Comparison of ENCODE assay signal across 1 cellular context in genomic region chr17:17710728-17711541, GRCh38.
TF ChIP-seq lines count a peak whose summit lies in the region.

No MANE protein-coding gene starts in this region.

TF ChIP-seq in HCT116, 20 proteins besides CTCF, POLR2A, EP300 and RAD21 (continued from another document):
- no peak; the same call in 1 of the 2 replicates for TF ChIP-seq ELF1 (IDR thresholded peaks at IDR 0.05; ENCODE audit: borderline replicate concordance, low read depth)
TF ChIP-seq in HCT116: peak in this region for 8.
